Comparison of ENCODE assay signal across 8 cellular contexts in the genomic region with DNA sequence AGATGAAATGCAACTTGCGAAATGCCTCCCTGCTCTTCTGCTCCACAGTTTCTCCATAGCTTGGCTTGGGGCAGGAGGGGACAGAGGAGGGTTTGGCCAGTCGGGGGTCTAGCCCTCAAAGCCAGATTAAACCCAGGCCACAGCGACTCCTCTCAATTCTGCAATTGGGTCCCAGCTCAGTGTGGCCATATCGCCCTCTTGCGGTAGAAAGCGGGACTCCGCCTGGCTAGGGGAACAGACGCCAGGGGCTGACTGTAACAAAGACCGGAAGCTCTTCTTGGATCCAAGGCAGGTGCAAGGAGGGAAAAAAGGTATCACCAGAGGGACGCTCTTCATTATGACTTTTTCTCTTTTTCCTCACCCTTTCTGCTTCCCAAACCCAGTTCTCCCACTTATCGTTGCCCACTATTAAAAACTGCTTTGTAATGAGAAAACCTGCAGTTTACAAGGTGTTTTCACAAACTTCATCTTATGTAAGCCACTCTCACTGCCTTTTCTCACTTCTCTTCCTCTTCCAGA. TPM values are rescaled to one million over a fixed set of nuclear protein-coding genes. Genes with fewer than 3 reads are reported as not detected.
DNase-seq lines count a peak whose midpoint lies in the region; ATAC-seq and TF ChIP-seq lines count a peak whose summit lies in the region.

No MANE protein-coding gene starts in this region.

- peak; percentile 64 for ATAC-seq in HG03280 (IDR thresholded peaks at IDR 0.05; ENCODE audit: unreplicated experiment)
- ATAC-seq in right lobe of liver = peak; percentile 96 to 98 (median 97)
- ATAC-seq in HG03135 (IDR thresholded peaks at IDR 0.05; ENCODE audit: unreplicated experiment) = no peak

- no peaks in the 10 kb centered on the region for H3K36me3 ChIP-seq in right lobe of liver

- TF ChIP-seq CTCF in GM10266 (IDR thresholded peaks at IDR 0.05; ENCODE audit: control insufficient read depth, insufficient read depth, low read depth, missing control alignments) (peak; percentile 97), right lobe of liver (IDR thresholded peaks at IDR 0.05) (peak; percentile 95 to 98 (median 98))

- H3K4me1 ChIP-seq in right lobe of liver = peaks cover 0 to 15% (median 7%) of the 10 kb centered on the region in 4 donors

- no peak overlapping the region for H3K27ac ChIP-seq in right lobe of liver

- peak; percentile 74 for DNase-seq in GM10266 (ENCODE audit: extremely low spot score)
- peak; percentile 75 for DNase-seq in NCI-H460 (ENCODE audit: extremely low read depth, low read depth)
- peak; percentile 87 for DNase-seq in activated CD4-positive, alpha-beta T cell treated with anti-CD3 and anti-CD28 coated beads, Interleukin-2, amount 50 U/mL, for 1 hour
- DNase-seq in dedifferentiated amniotic fluid mesenchymal stem cell (ENCODE audit: extremely low spot score) = peak; percentile 63
- DNase-seq in right lobe of liver = peak; percentile 79 to 85 (median 85)
- peak; percentile 73 to 84 (median 78) for DNase-seq in stimulated activated CD4-positive, alpha-beta T cell treated with anti-CD3 and anti-CD28 coated beads, TNF-alpha, amount 100 ng/mL, for 4 hours (ENCODE audit: low read depth in 3 of 3)

- no peaks in the 10 kb centered on the region for H3K9me3 ChIP-seq in right lobe of liver

- no peaks in the 10 kb centered on the region for H3K27me3 ChIP-seq in right lobe of liver

- intact Hi-C loops in right lobe of liver (cut with DNase I) = loop anchor here in 1 of 2 donors (5.0 kb wide), 1 partner anchor 179 kb away; a partner anchor contains a TSS

- no peak for TF ChIP-seq POLR2A in right lobe of liver (IDR thresholded peaks at IDR 0.05)

- no peak overlapping the region for H3K4me3 ChIP-seq in right lobe of liver

- 0% methylated on average over 11 of the region's 11 CpGs for whole genome bisulfite sequencing in right lobe of liver (ENCODE audit: insufficient coverage, low coverage, low lambda C conversion rate, missing lambda C conversion rate)

RNA-seq across cellular contexts. Expression of a gene that starts 36.6 kb away (rescaled TPM):
- 55.6 and 60.4 TPM in 2 replicates for total RNA-seq in NCI-H460 (2014; rRNA removed; shearing (Covaris generic))
- 29.4 and 29.8 TPM in 2 replicates for polyA plus RNA-seq in NCI-H460 (2014; cell fraction: nucleus; rRNA removed)
- total RNA-seq in right lobe of liver = 10 to 100 TPM; 15.2 to 30.2 (median 22.2) TPM

RNA-seq across cellular contexts. Expression of a gene that starts 53.0 kb away (rescaled TPM):
- 6.4 and 7.6 TPM in 2 replicates for total RNA-seq in NCI-H460 (2014; rRNA removed; shearing (Covaris generic))
- 3.9 and 9.2 TPM in 2 replicates for polyA plus RNA-seq in NCI-H460 (2014; cell fraction: nucleus; rRNA removed)
- 10 to 100 TPM in 5 of 6 experiments, 1 to 10 TPM in 1; 9.0 to 34.1 (median 23.2) TPM for total RNA-seq in right lobe of liver
